ENCODE assay signal across 1 cellular context in the genomic region with DNA sequence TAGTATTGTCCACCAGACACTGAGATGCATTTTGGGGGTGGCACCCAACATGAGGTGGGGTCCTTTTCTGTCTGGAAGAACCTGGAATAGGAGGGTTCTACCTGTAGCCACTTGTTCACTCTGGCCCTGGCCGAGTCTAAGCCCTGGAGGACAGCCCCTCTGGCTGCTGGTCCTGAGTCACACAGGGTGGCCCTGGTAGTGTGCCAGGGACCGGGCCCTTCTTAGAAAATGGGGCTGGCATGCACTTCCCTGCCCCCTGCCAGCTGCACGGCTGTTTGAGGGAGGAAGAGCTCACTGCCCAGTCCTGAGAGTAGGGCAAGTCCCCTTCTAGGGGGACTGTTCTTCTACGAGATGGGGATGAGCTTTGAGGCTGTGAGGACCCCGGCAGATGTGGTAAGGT.
TF ChIP-seq lines count a peak whose summit lies in the region.

No MANE protein-coding gene starts in this region.

TF ChIP-seq in HCT116, 20 proteins besides CTCF, POLR2A, EP300 and RAD21:
- TF ChIP-seq, protein P1, sequence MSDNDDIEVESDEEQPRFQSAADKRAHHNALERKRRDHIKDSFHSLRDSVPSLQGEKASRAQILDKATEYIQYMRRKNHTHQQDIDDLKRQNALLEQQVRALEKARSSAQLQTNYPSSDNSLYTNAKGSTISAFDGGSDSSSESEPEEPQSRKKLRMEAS (IDR thresholded peaks at IDR 0.05): no peak
- no peak for TF ChIP-seq YY1 (IDR thresholded peaks at IDR 0.05; ENCODE audit: extremely low read depth, insufficient replicate concordance, low read depth, low read length)
- TF ChIP-seq ELF1 (IDR thresholded peaks at IDR 0.05; ENCODE audit: borderline replicate concordance, low read depth): no peak
- no peak for TF ChIP-seq CBX3 (IDR thresholded peaks at IDR 0.05; ENCODE audit: low read depth)
- TF ChIP-seq ZFX (IDR thresholded peaks at IDR 0.05): no peak
- TF ChIP-seq TCF7L2 (IDR thresholded peaks at IDR 0.05; ENCODE audit: borderline replicate concordance, extremely low read depth, insufficient read depth, insufficient read length): no peak
- TF ChIP-seq, protein P2, sequence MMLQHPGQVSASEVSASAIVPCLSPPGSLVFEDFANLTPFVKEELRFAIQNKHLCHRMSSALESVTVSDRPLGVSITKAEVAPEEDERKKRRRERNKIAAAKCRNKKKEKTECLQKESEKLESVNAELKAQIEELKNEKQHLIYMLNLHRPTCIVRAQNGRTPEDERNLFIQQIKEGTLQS (IDR thresholded peaks at IDR 0.05): no peak
- no peak for TF ChIP-seq EGR1 (IDR thresholded peaks at IDR 0.05; ENCODE audit: low read depth)
- no peak for TF ChIP-seq JUND (IDR thresholded peaks at IDR 0.05)
- TF ChIP-seq, protein P3, sequence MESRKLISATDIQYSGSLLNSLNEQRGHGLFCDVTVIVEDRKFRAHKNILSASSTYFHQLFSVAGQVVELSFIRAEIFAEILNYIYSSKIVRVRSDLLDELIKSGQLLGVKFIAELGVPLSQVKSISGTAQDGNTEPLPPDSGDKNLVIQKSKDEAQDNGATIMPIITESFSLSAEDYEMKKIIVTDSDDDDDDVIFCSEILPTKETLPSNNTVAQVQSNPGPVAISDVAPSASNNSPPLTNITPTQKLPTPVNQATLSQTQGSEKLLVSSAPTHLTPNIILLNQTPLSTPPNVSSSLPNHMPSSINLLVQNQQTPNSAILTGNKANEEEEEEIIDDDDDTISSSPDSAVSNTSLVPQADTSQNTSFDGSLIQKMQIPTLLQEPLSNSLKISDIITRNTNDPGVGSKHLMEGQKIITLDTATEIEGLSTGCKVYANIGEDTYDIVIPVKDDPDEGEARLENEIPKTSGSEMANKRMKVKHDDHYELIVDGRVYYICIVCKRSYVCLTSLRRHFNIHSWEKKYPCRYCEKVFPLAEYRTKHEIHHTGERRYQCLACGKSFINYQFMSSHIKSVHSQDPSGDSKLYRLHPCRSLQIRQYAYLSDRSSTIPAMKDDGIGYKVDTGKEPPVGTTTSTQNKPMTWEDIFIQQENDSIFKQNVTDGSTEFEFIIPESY (IDR thresholded peaks at IDR 0.05; ENCODE audit: extremely low read depth, insufficient replicate concordance, low read length): no peak
- TF ChIP-seq FOSL1 (IDR thresholded peaks at IDR 0.05; ENCODE audit: low read depth): no peak
- TF ChIP-seq SP1 (IDR thresholded peaks at IDR 0.05; ENCODE audit: low read depth): no peak
- no peak for TF ChIP-seq EZH2phosphoT487 (IDR thresholded peaks at IDR 0.05; ENCODE audit: borderline replicate concordance)
